In genomic region chrX:40088299-40088625, GRCh38 we compare ENCODE assay signal across 2 cellular contexts.
TF ChIP-seq lines count a peak whose summit lies in the region.

No MANE protein-coding gene starts in this region.

TF ChIP-seq in A549, 52 proteins besides CTCF, POLR2A, EP300 and RAD21 (continued from another document):
- TF ChIP-seq, protein P1, sequence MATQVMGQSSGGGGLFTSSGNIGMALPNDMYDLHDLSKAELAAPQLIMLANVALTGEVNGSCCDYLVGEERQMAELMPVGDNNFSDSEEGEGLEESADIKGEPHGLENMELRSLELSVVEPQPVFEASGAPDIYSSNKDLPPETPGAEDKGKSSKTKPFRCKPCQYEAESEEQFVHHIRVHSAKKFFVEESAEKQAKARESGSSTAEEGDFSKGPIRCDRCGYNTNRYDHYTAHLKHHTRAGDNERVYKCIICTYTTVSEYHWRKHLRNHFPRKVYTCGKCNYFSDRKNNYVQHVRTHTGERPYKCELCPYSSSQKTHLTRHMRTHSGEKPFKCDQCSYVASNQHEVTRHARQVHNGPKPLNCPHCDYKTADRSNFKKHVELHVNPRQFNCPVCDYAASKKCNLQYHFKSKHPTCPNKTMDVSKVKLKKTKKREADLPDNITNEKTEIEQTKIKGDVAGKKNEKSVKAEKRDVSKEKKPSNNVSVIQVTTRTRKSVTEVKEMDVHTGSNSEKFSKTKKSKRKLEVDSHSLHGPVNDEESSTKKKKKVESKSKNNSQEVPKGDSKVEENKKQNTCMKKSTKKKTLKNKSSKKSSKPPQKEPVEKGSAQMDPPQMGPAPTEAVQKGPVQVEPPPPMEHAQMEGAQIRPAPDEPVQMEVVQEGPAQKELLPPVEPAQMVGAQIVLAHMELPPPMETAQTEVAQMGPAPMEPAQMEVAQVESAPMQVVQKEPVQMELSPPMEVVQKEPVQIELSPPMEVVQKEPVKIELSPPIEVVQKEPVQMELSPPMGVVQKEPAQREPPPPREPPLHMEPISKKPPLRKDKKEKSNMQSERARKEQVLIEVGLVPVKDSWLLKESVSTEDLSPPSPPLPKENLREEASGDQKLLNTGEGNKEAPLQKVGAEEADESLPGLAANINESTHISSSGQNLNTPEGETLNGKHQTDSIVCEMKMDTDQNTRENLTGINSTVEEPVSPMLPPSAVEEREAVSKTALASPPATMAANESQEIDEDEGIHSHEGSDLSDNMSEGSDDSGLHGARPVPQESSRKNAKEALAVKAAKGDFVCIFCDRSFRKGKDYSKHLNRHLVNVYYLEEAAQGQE (IDR thresholded peaks at IDR 0.05) = no peak
- no peak for TF ChIP-seq PHF8 (IDR thresholded peaks at IDR 0.05; ENCODE audit: borderline replicate concordance, low read depth)
- TF ChIP-seq SMC3 (IDR thresholded peaks at IDR 0.05) = no peak
- no peak for TF ChIP-seq ATOH8 (CRISPR knock-in tag; IDR thresholded peaks at IDR 0.05; ENCODE audit: low read depth)
- TF ChIP-seq NFE2L2 (conservative IDR thresholded peaks at IDR 0.05; ENCODE audit: low read length) = no peak
- TF ChIP-seq, protein P2, sequence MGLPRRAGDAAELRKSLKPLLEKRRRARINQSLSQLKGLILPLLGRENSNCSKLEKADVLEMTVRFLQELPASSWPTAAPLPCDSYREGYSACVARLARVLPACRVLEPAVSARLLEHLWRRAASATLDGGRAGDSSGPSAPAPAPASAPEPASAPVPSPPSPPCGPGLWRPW (IDR thresholded peaks at IDR 0.05) = no peak
- no peak for TF ChIP-seq CBX2 (IDR thresholded peaks at IDR 0.05; ENCODE audit: borderline replicate concordance, low read depth)
- TF ChIP-seq NPAS2 (CRISPR knock-in tag; IDR thresholded peaks at IDR 0.05; ENCODE audit: borderline replicate concordance) = no peak
- no peak for TF ChIP-seq ESRRA (IDR thresholded peaks at IDR 0.05; ENCODE audit: borderline replicate concordance, low read length)
- no peak for TF ChIP-seq POLR2AphosphoS2 (conservative IDR thresholded peaks at IDR 0.05; ENCODE audit: low read length)
- no peak for TF ChIP-seq ELK1 (IDR thresholded peaks at IDR 0.05; ENCODE audit: low read depth, low read length)
- TF ChIP-seq JUN (IDR thresholded peaks at IDR 0.05) = no peak
- no peak for TF ChIP-seq SREBF2 (IDR thresholded peaks at IDR 0.05)
- no peak for TF ChIP-seq CBX8 (IDR thresholded peaks at IDR 0.05)
- TF ChIP-seq RNF2 (IDR thresholded peaks at IDR 0.05; ENCODE audit: borderline replicate concordance, low read depth) = no peak
- no peak for TF ChIP-seq RCOR1 (IDR thresholded peaks at IDR 0.05; ENCODE audit: low read depth, low read length)
- no peak for TF ChIP-seq TP53 (CRISPR knock-in tag; IDR thresholded peaks at IDR 0.05)
- no peak for TF ChIP-seq FOSL2 (IDR thresholded peaks at IDR 0.05)
- TF ChIP-seq FOSL2 (CRISPR knock-in tag; IDR thresholded peaks at IDR 0.05) = no peak
- no peak for TF ChIP-seq NR3C1 (IDR thresholded peaks at IDR 0.05)

TF ChIP-seq in K562, 482 proteins besides CTCF, POLR2A, EP300 and RAD21 (continued from another document):
- TF ChIP-seq, protein P3, sequence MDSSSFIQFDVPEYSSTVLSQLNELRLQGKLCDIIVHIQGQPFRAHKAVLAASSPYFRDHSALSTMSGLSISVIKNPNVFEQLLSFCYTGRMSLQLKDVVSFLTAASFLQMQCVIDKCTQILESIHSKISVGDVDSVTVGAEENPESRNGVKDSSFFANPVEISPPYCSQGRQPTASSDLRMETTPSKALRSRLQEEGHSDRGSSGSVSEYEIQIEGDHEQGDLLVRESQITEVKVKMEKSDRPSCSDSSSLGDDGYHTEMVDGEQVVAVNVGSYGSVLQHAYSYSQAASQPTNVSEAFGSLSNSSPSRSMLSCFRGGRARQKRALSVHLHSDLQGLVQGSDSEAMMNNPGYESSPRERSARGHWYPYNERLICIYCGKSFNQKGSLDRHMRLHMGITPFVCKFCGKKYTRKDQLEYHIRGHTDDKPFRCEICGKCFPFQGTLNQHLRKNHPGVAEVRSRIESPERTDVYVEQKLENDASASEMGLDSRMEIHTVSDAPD (CRISPR knock-in tag; IDR thresholded peaks at IDR 0.05) = no peak
- TF ChIP-seq RREB1 (CRISPR knock-in tag; IDR thresholded peaks at IDR 0.05) (no peak), TAF1 (IDR thresholded peaks at IDR 0.05; ENCODE audit: control insufficient read depth, extremely low read depth, insufficient read depth, low read length, severe bottlenecking) (no peak), SP1 (CRISPR knock-in tag; IDR thresholded peaks at IDR 0.05) (no peak), ZNF431 (CRISPR knock-in tag; IDR thresholded peaks at IDR 0.05) (no peak), CBX2 (IDR thresholded peaks at IDR 0.05; ENCODE audit: insufficient read depth, low read length, poor library complexity, severe bottlenecking) (no peak)
- TF ChIP-seq, protein P4, sequence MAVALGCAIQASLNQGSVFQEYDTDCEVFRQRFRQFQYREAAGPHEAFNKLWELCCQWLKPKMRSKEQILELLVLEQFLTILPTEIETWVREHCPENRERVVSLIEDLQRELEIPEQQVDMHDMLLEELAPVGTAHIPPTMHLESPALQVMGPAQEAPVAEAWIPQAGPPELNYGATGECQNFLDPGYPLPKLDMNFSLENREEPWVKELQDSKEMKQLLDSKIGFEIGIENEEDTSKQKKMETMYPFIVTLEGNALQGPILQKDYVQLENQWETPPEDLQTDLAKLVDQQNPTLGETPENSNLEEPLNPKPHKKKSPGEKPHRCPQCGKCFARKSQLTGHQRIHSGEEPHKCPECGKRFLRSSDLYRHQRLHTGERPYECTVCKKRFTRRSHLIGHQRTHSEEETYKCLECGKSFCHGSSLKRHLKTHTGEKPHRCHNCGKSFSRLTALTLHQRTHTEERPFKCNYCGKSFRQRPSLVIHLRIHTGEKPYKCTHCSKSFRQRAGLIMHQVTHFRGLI (CRISPR knock-in tag; IDR thresholded peaks at IDR 0.05) = no peak
TF ChIP-seq in K562: peak in this region for 0.
